ENCODE assay signal across 8 cellular contexts in the genomic region with DNA sequence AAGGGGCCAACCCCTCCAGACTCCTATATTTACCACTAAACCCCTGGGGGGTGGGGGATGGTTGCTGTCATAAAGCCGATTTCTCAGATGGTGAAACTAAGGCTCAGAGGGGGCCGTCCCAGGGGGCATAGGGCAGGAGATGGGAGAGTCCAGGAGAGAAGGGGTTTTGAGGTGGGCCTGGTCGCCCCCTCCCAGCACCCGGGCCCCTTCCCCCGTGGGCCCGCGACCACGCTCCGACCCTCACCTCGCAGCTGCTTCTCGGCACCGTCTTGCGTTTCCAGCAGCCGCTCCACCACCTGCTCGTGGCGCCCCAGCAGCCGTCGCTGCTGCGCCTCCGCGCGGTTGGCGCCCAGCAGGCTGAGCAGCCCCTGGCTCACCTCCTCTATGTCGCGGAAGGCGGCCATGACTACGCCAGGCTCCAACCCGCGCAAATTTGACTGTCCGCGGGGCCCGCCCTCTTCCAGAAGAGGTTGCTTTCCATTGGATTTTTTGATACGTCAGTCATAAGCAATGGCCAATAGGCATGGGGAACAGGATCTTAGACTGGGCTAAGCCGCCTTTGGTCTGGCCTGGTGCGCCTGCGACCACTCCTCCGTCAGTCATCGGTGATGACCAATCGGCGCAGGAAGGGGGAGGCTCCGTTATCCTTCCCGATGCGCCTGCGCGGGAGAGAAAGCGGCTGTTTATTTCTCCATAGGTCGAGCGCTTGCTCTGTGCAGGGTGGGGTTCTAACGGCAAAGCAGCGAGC. TPM values are rescaled to one million over a fixed set of nuclear protein-coding genes. Genes with fewer than 3 reads are reported as not detected.
A peak's percentile ranks its signal among the peaks of the same experiment; 100 is the strongest.
DNase-seq lines count a peak whose midpoint lies in the region; ATAC-seq, FAIRE-seq and TF ChIP-seq lines count a peak whose summit lies in the region.

TSS of gene SPC24 (minus strand) at position 410 of the 748 bp plus-strand sequence. CDS start at position 404, 6 bp downstream.

- H3K27me3 ChIP-seq in adrenal gland (no peaks in the 10 kb centered on the region), heart left ventricle (no peaks in the 10 kb centered on the region), upper lobe of left lung (no peaks in the 10 kb centered on the region)

- H3K4me3 Mint-ChIP-seq in T-cell = peak within 1 kb of the TSS; percentile 79 to 86 (median 79)

- no peaks in the 10 kb centered on the region for H3K27me3 Mint-ChIP-seq in T-cell

- 0 to 1% (median 1%) methylated on average over 7 to 50 of the region's 50 CpGs for WGBS in adrenal gland, 4 donors
- WGBS in heart left ventricle, 4 donors = 0 to 1% (median 1%) methylated on average over 35 to 50 of the region's 50 CpGs
- 2 to 5% methylated on average over 6 to 49 of the region's 50 CpGs for WGBS in upper lobe of left lung, 2 donors

- H3K27ac ChIP-seq in adrenal gland = peak within 1 kb of the TSS in 3 of 5 donors; percentile 23 to 66 (median 52)
- H3K27ac ChIP-seq in heart left ventricle = peak within 1 kb of the TSS; percentile 30 to 89 (median 74)
- peak within 1 kb of the TSS; percentile 10 to 76 (median 64) for H3K27ac ChIP-seq in upper lobe of left lung

- DNase-seq in GM12891 (ENCODE audit: insufficient read length, low spot score) = peak; percentile 99
- peak; percentile 96 for DNase-seq in NCI-H1436 treated with DMSO at 0.1 percent for 48 hours (lab: John Stamatoyannopoulos, UW)
- DNase-seq in T-cell = peak; percentile 71 to 88 (median 82)
- DNase-seq in adrenal gland = peak; percentile 94 to 98 (median 98)
- DNase-seq in heart left ventricle = peak; percentile 95 to 98 (median 97)
- DNase-seq in pons (ENCODE audit: low spot score) = peak; percentile 99
- peak; percentile 89 to 97 for DNase-seq in upper lobe of left lung

- H3K4me3 ChIP-seq in adrenal gland = peak within 1 kb of the TSS in 2 of 4 donors; percentile 39 to 71
- H3K4me3 ChIP-seq in heart left ventricle = peak within 1 kb of the TSS; percentile 25 to 78 (median 60)
- H3K4me3 ChIP-seq in upper lobe of left lung = peak within 1 kb of the TSS; percentile 5 to 68 (median 56)

- H3K9me3 ChIP-seq in adrenal gland (replicated peaks in 1 of 3) = no peaks in the 10 kb centered on the region
- peaks cover 0 to 5% (median 0%) of the 10 kb centered on the region in 12 donors for H3K9me3 ChIP-seq in heart left ventricle
- H3K9me3 ChIP-seq in upper lobe of left lung = peaks cover 0 to 4% (median 0%) of the 10 kb centered on the region in 4 donors

- CTCF ChIA-PET in T-cell (lab: Charles Lee) = no interaction called here

- H3K36me3 ChIP-seq in adrenal gland (replicated peaks in 1 of 2) (no peaks in the 10 kb centered on the region), heart left ventricle (no peaks in the 10 kb centered on the region), upper lobe of left lung (no peaks in the 10 kb centered on the region)

- no peak for TF ChIP-seq EP300 in upper lobe of left lung (IDR thresholded peaks at IDR 0.05)

- peak; percentile 99 for FAIRE-seq in GM12891 (lab: Jason Lieb, UNC)

- H3K9me3 Mint-ChIP-seq in T-cell = peaks cover 0 to 4% (median 0%) of the 10 kb centered on the region in 3 donors

- no peak for TF ChIP-seq CTCF in adrenal gland (IDR thresholded peaks at IDR 0.05)
- TF ChIP-seq CTCF in heart left ventricle (IDR thresholded peaks at IDR 0.05) = peak in 1 of 12 donors; percentile 7
- no peak for TF ChIP-seq CTCF in upper lobe of left lung (IDR thresholded peaks at IDR 0.05)

- peak within 1 kb of the TSS; percentile 74 to 75 for H3K27ac Mint-ChIP-seq in T-cell

- peak; percentile 96 for ATAC-seq in HG02840 (IDR thresholded peaks at IDR 0.05; ENCODE audit: low FRiP score, unreplicated experiment)
- ATAC-seq in T-cell (replicated peaks in 1 of 4) = peak; percentile 96 to 97 (median 97)
- peak; percentile 90 to 96 (median 94) for ATAC-seq in heart left ventricle
- ATAC-seq in upper lobe of left lung (ENCODE audit: low FRiP score in 2 of 2) = peak; percentile 96 to 98

- TF ChIP-seq POLR2A in GM12891 (IDR thresholded peaks at IDR 0.05; ENCODE audit: low read depth, low read length) = peak; percentile 82
- no peak for TF ChIP-seq POLR2A in adrenal gland (IDR thresholded peaks at IDR 0.05)
- TF ChIP-seq POLR2A in heart left ventricle (IDR thresholded peaks at IDR 0.05) = peak in 1 of 2 donors; percentile 76
- peak in 1 of 4 donors; percentile 60 for TF ChIP-seq POLR2A in upper lobe of left lung (IDR thresholded peaks at IDR 0.05)

- POLR2A ChIA-PET in T-cell (lab: Charles Lee) = no interaction called here

- no peaks in the 10 kb centered on the region for H3K36me3 Mint-ChIP-seq in T-cell

- peaks cover 10 to 17% (median 14%) of the 10 kb centered on the region in 3 donors for H3K4me1 Mint-ChIP-seq in T-cell

- intact Hi-C loops in adrenal gland (cut with DNase I) = no loop called here
- intact Hi-C loops in heart left ventricle (cut with DNase I) = loop anchor here in 4 of 10 donors (5.0 kb wide), 2 partner anchors 37 to 42 kb away; partner anchors contain the start of gene KANK2 (in 3 of the 4)

- peaks cover 27 to 60% of the 10 kb centered on the region in 2 donors for H3K4me1 ChIP-seq in adrenal gland (replicated peaks in 1 of 2)
- H3K4me1 ChIP-seq in heart left ventricle = peaks cover 0 to 64% (median 34%) of the 10 kb centered on the region in 12 donors
- H3K4me1 ChIP-seq in upper lobe of left lung = peaks cover 30 to 56% (median 45%) of the 10 kb centered on the region in 4 donors

TF ChIP-seq in GM12891, 5 proteins besides CTCF, POLR2A, EP300 and RAD21:
- no peak for TF ChIP-seq PAX5 (IDR thresholded peaks at IDR 0.05; ENCODE audit: insufficient read depth, low read length, severe bottlenecking)
- peak; percentile 68; the same call in 1 of the 2 replicates for TF ChIP-seq TAF1 (IDR thresholded peaks at IDR 0.05; ENCODE audit: low read depth, low read length)
- TF ChIP-seq POLR2AphosphoS5 (IDR thresholded peaks at IDR 0.05; ENCODE audit: low read depth, low read length) = peak; percentile 75
- no peak for TF ChIP-seq SPI1 (IDR thresholded peaks at IDR 0.05; ENCODE audit: low read depth, low read length)
- peak; percentile 38; the same call in 1 of the 2 replicates for TF ChIP-seq POU2F2 (IDR thresholded peaks at IDR 0.05; ENCODE audit: low read depth, low read length)

RNA-seq across cellular contexts. Expression of gene SPC24, which starts in this region (rescaled TPM):
- polyA plus RNA-seq in GM12891 (2012; ENCODE audit: low read depth, missing spikeins) = 19.3 TPM
- 1 to 10 TPM in 4 of 5 donors, under 1 TPM in 1; 0.95 to 3.6 (median 2.4) TPM for total RNA-seq in T-cell
- 1 to 10 TPM in 7 of 8 donors, under 1 TPM in 1; 0.60 to 7.8 (median 4.2) TPM for total RNA-seq in adrenal gland
- 1 to 10 TPM in 2 of 3 donors, under 1 TPM in 1; 0.84 to 9.8 (median 1.7) TPM for polyA plus RNA-seq in adrenal gland
- total RNA-seq in heart left ventricle = 10 to 100 TPM in 1 of 9 donors, 1 to 10 TPM in 8; 1.7 to 10.7 (median 5.2) TPM
- polyA plus RNA-seq in heart left ventricle = 1 to 10 TPM; 1.4 to 3.0 TPM
- 10 to 100 TPM in 1 of 6 donors, 1 to 10 TPM in 4, not detected in 1; 1.4 to 13.3 (median 2.1) TPM for total RNA-seq in upper lobe of left lung
